In genomic region chr1:16139473-16139962, GRCh38 we compare ENCODE assay signal across 10 cellular contexts. TPM values are rescaled to one million over a fixed set of nuclear protein-coding genes. Genes with fewer than 3 reads are reported as not detected.
DNase-seq lines count a peak whose midpoint lies in the region; ATAC-seq and TF ChIP-seq lines count a peak whose summit lies in the region.
"Had no signal": no experiment of that assay in that cellular context is flagged by ENCODE, and none has a peak within 500 bp of the region (broad histone marks: within the 10 kb centered on the region; RNA-seq: fewer than 3 reads in every experiment).

No MANE protein-coding gene starts in this region.

- DNase-seq in HCT116 (ENCODE audit: low read depth, low spot score) (no peak), SJCRH30 (peak; percentile 50 to 58), esophagus squamous epithelium (lab: John Stamatoyannopoulos, UW) (no peak), spleen (no peak), NCI-H2081 treated with DMSO at 0.1 percent for 48 hours (lab: John Stamatoyannopoulos, UW) (no peak)
- DNase-seq: foreskin melanocyte, NCI-H774 had no signal

- peak; percentile 33 for ATAC-seq in HCT116
- ATAC-seq in HG03342 (IDR thresholded peaks at IDR 0.05; ENCODE audit: unreplicated experiment) = no peak
- ATAC-seq in HG02642 (IDR thresholded peaks at IDR 0.05; ENCODE audit: poor library complexity, unreplicated experiment) = no peak

- RAD21 ChIA-PET in HCT116 (lab: Charles Lee; ENCODE audit: low non-redundant PET in 1 of 2, low total read pairs in 2 of 2, uncharacterized antibody in 2 of 2, unreplicated experiment in 2 of 2) = interaction anchor here in 1 of 2 experiments (0.6 kb wide), 1 partner anchor 52 kb away, joined by 3 read pairs; no protein-coding TSS in a partner anchor

- no peak overlapping the region for H2AFZ ChIP-seq in HCT116 (ENCODE audit: low read depth, low read length, poor library complexity, severe bottlenecking)

- TF ChIP-seq RAD21 in HCT116 (IDR thresholded peaks at IDR 0.05; ENCODE audit: low read depth) = no peak

- H3K27me3 ChIP-seq in HCT116 (ENCODE audit: insufficient read depth, low read length) (no peaks in the 10 kb centered on the region), SJCRH30 (no peaks in the 10 kb centered on the region), esophagus squamous epithelium (no peaks in the 10 kb centered on the region), spleen (replicated peaks in 1 of 7) (peaks cover 0 to 7% (median 0%) of the 10 kb centered on the region in 7 donors)

- H3K4me2 ChIP-seq in HCT116 (ENCODE audit: low read length) = peak overlapping the region; percentile 85

- H3K27ac ChIP-seq in HCT116 (ENCODE audit: low read depth, low read length) (peak overlapping the region; percentile 100), SJCRH30 (peak overlapping the region; percentile 82), esophagus squamous epithelium (peak overlapping the region; percentile 50 to 91 (median 81)), spleen (peak overlapping the region in 7 of 8 donors; percentile 48 to 81 (median 78))
- H3K27ac ChIP-seq: prostate gland had no signal

- H3K36me3 ChIP-seq in HCT116 (ENCODE audit: control insufficient read depth in 1 of 2, insufficient read depth in 2 of 2, low read length in 2 of 2) = peaks cover 35 to 82% of the 10 kb centered on the region in 2 experiments
- peaks cover 68% of the 10 kb centered on the region for H3K36me3 ChIP-seq in SJCRH30
- peaks cover 30 to 86% (median 46%) of the 10 kb centered on the region in 3 donors for H3K36me3 ChIP-seq in esophagus squamous epithelium
- peaks cover 0 to 40% (median 13%) of the 10 kb centered on the region in 6 donors for H3K36me3 ChIP-seq in spleen
- H3K36me3 ChIP-seq: prostate gland had no signal

- TF ChIP-seq CTCF in HCT116 (IDR thresholded peaks at IDR 0.05 in 2 of 3, conservative IDR thresholded peaks at IDR 0.05 in 1 of 3; ENCODE audit: borderline replicate concordance in 1 of 3, insufficient read depth in 1 of 3, low read depth in 2 of 3, low read length in 2 of 3) = no peak
- TF ChIP-seq CTCF in esophagus squamous epithelium (IDR thresholded peaks at IDR 0.05) = no peak
- TF ChIP-seq CTCF in spleen (IDR thresholded peaks at IDR 0.05 in 8 of 11, conservative IDR thresholded peaks at IDR 0.05 in 3 of 11) = no peak

- CTCF ChIA-PET in HCT116 (lab: Charles Lee) = interaction anchor here (0.5 kb wide), 1 partner anchor 521 kb away, joined by 3 read pairs; no protein-coding TSS in a partner anchor

- peaks cover 96% of the 10 kb centered on the region for H3K79me2 ChIP-seq in HCT116 (ENCODE audit: insufficient read depth, low read length)

- POLR2A ChIA-PET in HCT116 (lab: Charles Lee) = interaction anchor here (0.9 kb wide), 1 partner anchor 17 kb away, joined by 3 read pairs; no protein-coding TSS in a partner anchor

- H3K9me3 ChIP-seq in HCT116 (ENCODE audit: control insufficient read depth in 1 of 2, insufficient read depth in 1 of 2, low read depth in 1 of 2, low read length in 2 of 2) (no peaks in the 10 kb centered on the region), SJCRH30 (replicated peaks) (no peaks in the 10 kb centered on the region), esophagus squamous epithelium (no peaks in the 10 kb centered on the region), spleen (no peaks in the 10 kb centered on the region)
- H3K9me3 ChIP-seq: prostate gland had no signal

- BruUV-seq in HCT116 (replicated peaks; lab: Mats Ljungman, UMichigan) = no TSS peak

- peaks cover 30% of the 10 kb centered on the region; the same call in 1 of the 2 replicates for H4K20me1 ChIP-seq in HCT116 (ENCODE audit: insufficient read depth)

- H3K9me2 ChIP-seq in HCT116 (ENCODE audit: insufficient read depth) = no peaks in the 10 kb centered on the region

- H3K4me3 ChIP-seq in HCT116 (replicated peaks in 1 of 2; ENCODE audit: low read depth in 1 of 2, low read length in 2 of 2) = peak overlapping the region in 1 of 2 experiments; percentile 22; a peak in 2 of 4 replicates
- no peak overlapping the region for H3K4me3 ChIP-seq in SJCRH30
- H3K4me3 ChIP-seq in esophagus squamous epithelium = no peak overlapping the region
- H3K4me3 ChIP-seq in spleen = no peak overlapping the region
- H3K4me3 ChIP-seq: prostate gland had no signal

- H3K4me1 ChIP-seq in HCT116 (ENCODE audit: control insufficient read depth in 1 of 2, insufficient read depth in 2 of 2, low read length in 2 of 2) = peaks cover 59 to 62% of the 10 kb centered on the region in 2 experiments
- peaks cover 49% of the 10 kb centered on the region for H3K4me1 ChIP-seq in SJCRH30
- H3K4me1 ChIP-seq in esophagus squamous epithelium = peaks cover 37 to 63% (median 50%) of the 10 kb centered on the region in 3 donors
- H3K4me1 ChIP-seq in spleen = peaks cover 18 to 66% (median 51%) of the 10 kb centered on the region in 6 donors
- H3K4me1 ChIP-seq: prostate gland had no signal

- peak overlapping the region; percentile 65 for H3K9ac ChIP-seq in HCT116 (ENCODE audit: low read length)

- TF ChIP-seq POLR2A in HCT116 (IDR thresholded peaks at IDR 0.05; ENCODE audit: borderline replicate concordance, extremely low read depth, insufficient read depth, insufficient read length) = no peak
- TF ChIP-seq POLR2A in esophagus squamous epithelium (IDR thresholded peaks at IDR 0.05) = no peak
- TF ChIP-seq POLR2A in spleen (IDR thresholded peaks at IDR 0.05) = no peak

- 38 to 57% methylated on average over 3 of the region's 3 CpGs for WGBS in esophagus squamous epithelium, 2 donors
- WGBS in spleen, 5 donors = 72 to 81% (median 77%) methylated on average over 3 of the region's 3 CpGs

- intact Hi-C loops in HCT116 (cut with micrococcal nuclease) = no loop called here
- intact Hi-C loops in esophagus squamous epithelium (cut with DNase I) = no loop called here
- intact Hi-C loops in spleen (cut with DNase I; ENCODE audit: low total_unique reads) = no loop called here

TF ChIP-seq in HCT116, 20 proteins besides CTCF, POLR2A, EP300 and RAD21:
- peak; percentile 46; the same call in 1 of the 2 replicates for TF ChIP-seq POLR2AphosphoS5 (IDR thresholded peaks at IDR 0.05; ENCODE audit: low read depth, low read length)
- TF ChIP-seq ZBTB33 (IDR thresholded peaks at IDR 0.05; ENCODE audit: extremely low read depth, insufficient replicate concordance, low read length) = peak; percentile 21
- no peak for TF ChIP-seq ELF1 (IDR thresholded peaks at IDR 0.05; ENCODE audit: borderline replicate concordance, low read depth)
- TF ChIP-seq SP1 (IDR thresholded peaks at IDR 0.05; ENCODE audit: low read depth) = no peak
- TF ChIP-seq TCF7L2 (IDR thresholded peaks at IDR 0.05; ENCODE audit: borderline replicate concordance, extremely low read depth, insufficient read depth, insufficient read length) = peak; percentile 52

RNA-seq across cellular contexts. Expression of gene EPHA2, which starts 16.4 kb away (rescaled TPM):
- total RNA-seq in HCT116 (2021; ENCODE audit: unreplicated experiment) (164 TPM), esophagus squamous epithelium (100 to 1,000 TPM in 3 of 4 donors, 10 to 100 TPM in 1; 87.5 to 225 (median 137) TPM), spleen (10 to 100 TPM; 10.6 to 35.7 (median 17.1) TPM)
- polyA plus RNA-seq in HCT116 (2012) = 167 and 209 TPM in 2 replicates
- 55.0 and 57.3 TPM in 2 replicates for total RNA-seq in SJCRH30 (2014; rRNA removed; shearing (Covaris generic))
- 1 to 10 TPM; 2.0 to 7.4 (median 2.6) TPM for polyA plus RNA-seq in spleen

Comparison
In these comparisons a context has a peak if more than half of its experiments do, and no peak if none do; other contexts are left out.
1. DNase-seq: peak in SJCRH30 (2 of 2); none in HCT116 (single experiment), esophagus squamous epithelium (single experiment), spleen (single experiment) and NCI-H2081 treated with DMSO at 0.1 percent for 48 hours (single experiment).
2. Peak in every context shown above with its lines, with median percentiles within 50 percentile points of each other: H3K27ac ChIP-seq.